30 cellular contexts compared by ENCODE assay signal in the genomic region with DNA sequence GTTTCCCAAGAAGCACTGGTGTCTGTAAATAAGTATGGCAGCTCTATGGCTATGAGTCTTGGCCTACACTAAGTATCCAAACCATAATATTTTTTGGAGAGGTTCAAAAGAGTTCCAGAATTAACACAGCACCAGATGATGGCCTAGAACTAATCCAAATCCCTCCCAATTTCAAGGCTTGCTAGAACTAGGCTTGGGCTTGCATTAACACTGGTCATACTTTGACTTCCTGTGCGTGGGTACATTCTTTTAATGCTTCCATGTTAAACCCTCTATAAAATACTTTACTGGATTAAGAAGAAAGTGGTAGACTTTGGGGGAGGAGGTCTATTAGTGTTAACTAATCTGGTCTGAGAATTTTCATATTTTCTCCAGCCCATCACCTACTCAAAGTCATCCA. TPM values are rescaled to one million over a fixed set of nuclear protein-coding genes. Genes with fewer than 3 reads are reported as not detected.
A peak's percentile ranks its signal among the peaks of the same experiment; 100 is the strongest.
DNase-seq lines count a peak whose midpoint lies in the region; ATAC-seq lines count a peak whose summit lies in the region.
"Had no signal": no experiment of that assay in that cellular context is flagged by ENCODE, and none has a peak within 500 bp of the region (broad histone marks: within the 10 kb centered on the region; RNA-seq: fewer than 3 reads in every experiment).

No MANE protein-coding gene starts in this region.

- H3K9me3 ChIP-seq in iPS-18c (ENCODE audit: control insufficient read depth, insufficient read depth, low read length) (no peaks in the 10 kb centered on the region), MG63 (no peaks in the 10 kb centered on the region)
- H3K9me3 ChIP-seq: adrenal gland, body of pancreas, Caco-2, lower lobe of right lung had no signal

- DNase-seq in NCI-H82 (lab: John Stamatoyannopoulos, UW) (peak; percentile 23), NCI-H82 treated with DMSO at 0.1 percent for 48 hours (lab: John Stamatoyannopoulos, UW; ENCODE audit: unreplicated experiment) (no peak), amniotic epithelial cell (ENCODE audit: low read depth) (peak; percentile 16), kidney tubule cell (ENCODE audit: low spot score) (no peak), MG63 (no peak)
- DNase-seq: activated CD4-positive, alpha-beta T cell treated with anti-CD3 and anti-CD28 coated beads for 1 hour; activated CD8-positive, alpha-beta memory T cell treated with anti-CD3 and anti-CD28 coated beads, Interleukin-2, amount 50 U/mL, for 48 hours; activated CD8-positive, alpha-beta T cell treated with anti-CD3 and anti-CD28 coated beads for 36 hours; activated naive CD4-positive, alpha-beta T cell treated with anti-CD3 and anti-CD28 coated beads, Interleukin-2, amount 10 ng/mL, durations not matched to agents 7 days and 5 days; adrenal gland; body of pancreas; Caco-2; DMS53; lower lobe of right lung; naive thymus-derived CD4-positive, alpha-beta T cell; NCI-H1092; NCI-H1694 treated with DMSO at 0.1 percent for 48 hours; NCI-H2171 treated with DMSO at 0.1 percent for 48 hours; NCI-H524; occipital lobe; stimulated activated naive B cell treated with anti-CD40 and anti-IgM and Interleukin-4, amounts not matched to agents 10 μg/mL and 1 μg/mL and 100 μg/mL, for 72 hours; substantia nigra; T-helper 17 cell; trophoblast cell had no signal

- peak overlapping the region; percentile 26; the same call in 1 of the 2 replicates for H3K4me3 ChIP-seq in iPS-18c (ENCODE audit: insufficient read depth, low read depth, low read length)
- H3K4me3 ChIP-seq in MG63 = no peak overlapping the region
- H3K4me3 ChIP-seq: adrenal gland, body of pancreas, K562, lower lobe of right lung, skin epidermis had no signal

- no peaks in the 10 kb centered on the region for H3K36me3 ChIP-seq in MG63
- H3K36me3 ChIP-seq: adrenal gland, lower lobe of right lung had no signal

- ATAC-seq in HG03439 (IDR thresholded peaks at IDR 0.05; ENCODE audit: unreplicated experiment) = no peak
- no peak for ATAC-seq in HG02571 (IDR thresholded peaks at IDR 0.05; ENCODE audit: unreplicated experiment)
- ATAC-seq: activated CD8-positive, alpha-beta T cell treated with anti-CD3 and anti-CD28 coated beads for 36 hours; body of pancreas; esophagus mucosa; K562; lower lobe of right lung; naive thymus-derived CD4-positive, alpha-beta T cell; stimulated activated naive B cell treated with anti-CD40 and anti-IgM and Interleukin-4, amounts not matched to agents 10 μg/mL and 1 μg/mL and 100 μg/mL, for 72 hours; T-helper 17 cell had no signal

- H3K27me3 ChIP-seq in MG63 = no peaks in the 10 kb centered on the region
- H3K27me3 ChIP-seq: adrenal gland, body of pancreas had no signal

RNA-seq across cellular contexts. Expression of a gene that starts 3.1 kb away (rescaled TPM):
- 0.82 and 3.6 TPM in 2 replicates for total RNA-seq in MG63 (2014; rRNA removed; shearing (Covaris generic); ENCODE audit: low replicate concordance)

Comparison
In these comparisons a context has a peak if more than half of its experiments do, and no peak if none do; other contexts are left out.
1. DNase-seq: peak in NCI-H82 (single experiment) and amniotic epithelial cell (single experiment); none in NCI-H82 treated with DMSO at 0.1 percent for 48 hours (single experiment), kidney tubule cell (single experiment) and MG63 (single experiment).